Comparison of ENCODE assay signal across 8 cellular contexts in the genomic region with DNA sequence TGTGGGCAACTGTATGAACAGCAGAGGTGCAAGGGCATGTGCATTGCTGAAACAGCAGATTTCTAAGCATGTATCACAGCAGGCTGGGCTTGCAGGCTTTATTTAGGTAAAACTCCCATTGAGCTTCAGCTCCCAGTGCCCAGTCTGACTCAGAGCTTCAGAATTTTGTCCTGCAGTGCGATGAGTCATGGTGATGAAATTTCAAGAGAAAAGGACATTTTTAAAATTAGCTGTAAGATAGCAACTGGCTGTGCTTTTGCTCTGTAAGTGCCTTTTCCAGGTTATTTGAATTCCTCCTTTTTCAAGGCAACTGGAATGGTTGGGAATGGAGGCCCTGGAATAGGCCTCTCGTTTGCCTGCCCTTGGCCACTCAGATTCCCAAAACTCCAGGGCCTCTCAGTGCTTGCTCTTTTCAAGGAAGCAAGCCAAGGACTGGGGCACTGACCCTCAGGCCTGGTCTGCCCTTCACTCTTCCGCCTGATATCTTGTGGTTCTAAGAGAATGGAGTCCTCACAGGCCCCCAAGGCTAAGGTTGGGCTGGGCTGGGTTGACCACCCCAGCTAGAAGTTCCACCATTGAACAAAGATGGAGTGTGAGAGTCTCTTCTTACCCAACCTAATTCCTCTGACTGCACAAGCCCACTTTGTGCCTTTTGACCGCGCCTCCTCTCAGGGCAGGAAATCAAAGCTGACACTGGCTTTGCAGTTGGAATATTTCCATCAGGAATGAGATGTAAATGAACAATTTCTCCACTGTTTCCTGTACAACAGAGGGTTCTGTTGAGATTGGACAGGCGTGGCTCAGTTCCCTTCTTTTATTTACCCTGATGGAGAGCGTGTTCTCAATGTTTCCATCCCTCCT. TPM values are rescaled to one million over a fixed set of nuclear protein-coding genes. Genes with fewer than 3 reads are reported as not detected.
DNase-seq lines count a peak whose midpoint lies in the region; ATAC-seq and TF ChIP-seq lines count a peak whose summit lies in the region.

No MANE protein-coding gene starts in this region.

- H3K4me2 ChIP-seq in skeletal muscle satellite cell (ENCODE audit: low read length) = peak overlapping the region; percentile 72

- CTCF ChIA-PET in BJ (lab: Yijun Ruan, JAX) = interaction anchor here (0.6 to 1.7 kb wide), 3 partner anchors 46 to 60 kb away, joined by 3 read pairs; no protein-coding TSS in a partner anchor

- no CpG with 5 or more reads among the region's 7 CpGs for whole genome bisulfite sequencing in iPS DF 6.9 (ENCODE audit: insufficient coverage, insufficient read length)

- no peaks in the 10 kb centered on the region for H3K27me3 ChIP-seq in BJ (ENCODE audit: control insufficient read depth, insufficient read depth, low read length)
- no peaks in the 10 kb centered on the region for H3K27me3 ChIP-seq in iPS DF 6.9 (ENCODE audit: control insufficient read depth, insufficient read depth, low read length)
- H3K27me3 ChIP-seq in skeletal muscle satellite cell (ENCODE audit: control insufficient read depth, insufficient read depth, low read length) = no peaks in the 10 kb centered on the region

- POLR2A ChIA-PET in BJ (lab: Charles Lee) = interaction anchor here (0.9 kb wide), 1 partner anchor 21 kb away, joined by 4 read pairs; no protein-coding TSS in a partner anchor

- peak; percentile 91 for DNase-seq in BJ (ENCODE audit: low read depth)
- peak; percentile 31 for DNase-seq in HuH-7.5 (ENCODE audit: low spot score)
- DNase-seq in astrocyte of the hippocampus (ENCODE audit: low read depth, low spot score) = peak; percentile 96
- DNase-seq in iPS DF 6.9 (ENCODE audit: low read depth, low spot score) = peak; percentile 61
- DNase-seq in NCI-H187 treated with DMSO at 0.1 percent for 48 hours (lab: John Stamatoyannopoulos, UW) = no peak
- no peak for DNase-seq in DMS79 treated with DMSO at 0.1 percent for 48 hours (lab: John Stamatoyannopoulos, UW)

- H3K4me3 ChIP-seq in BJ (ENCODE audit: low read depth, low read length) (no peak overlapping the region), iPS DF 6.9 (ENCODE audit: low read length) (no peak overlapping the region), skeletal muscle satellite cell (ENCODE audit: low read length) (peak overlapping the region; percentile 50)

- no peak overlapping the region for H3K27ac ChIP-seq in iPS DF 6.9 (ENCODE audit: low read length)

- no peak for TF ChIP-seq CTCF in BJ (IDR thresholded peaks at IDR 0.05; ENCODE audit: insufficient read depth, low read depth, low read length)

- H3K36me3 ChIP-seq in BJ (ENCODE audit: control insufficient read depth, insufficient read depth, low read length) (no peaks in the 10 kb centered on the region), iPS DF 6.9 (ENCODE audit: control insufficient read depth, insufficient read depth, low read length) (no peaks in the 10 kb centered on the region), skeletal muscle satellite cell (ENCODE audit: insufficient read depth, low read length) (no peaks in the 10 kb centered on the region)

- ATAC-seq in HG02970 (IDR thresholded peaks at IDR 0.05; ENCODE audit: low FRiP score, unreplicated experiment) = no peak

- no peaks in the 10 kb centered on the region for H3K9me3 ChIP-seq in iPS DF 6.9 (ENCODE audit: control insufficient read depth, insufficient read depth, low read length)
- no peaks in the 10 kb centered on the region for H3K9me3 ChIP-seq in skeletal muscle satellite cell (replicated peaks; ENCODE audit: low read length)

- peak overlapping the region; percentile 87 for H3K9ac ChIP-seq in skeletal muscle satellite cell (ENCODE audit: low read depth, low read length)

- H3K4me1 ChIP-seq in iPS DF 6.9 (ENCODE audit: control insufficient read depth, insufficient read depth, low read length) = peaks cover 3% of the 10 kb centered on the region; the same call in 1 of the 2 replicates
- peaks cover 83% of the 10 kb centered on the region for H3K4me1 ChIP-seq in skeletal muscle satellite cell (ENCODE audit: control insufficient read depth, insufficient read depth, low read length)

RNA-seq across cellular contexts. Expression of a gene that starts 59.5 kb away (rescaled TPM):
- 258 and 343 TPM in 2 replicates for polyA plus RNA-seq in BJ (2011; rRNA removed)
- 174 and 226 TPM in 2 replicates for polyA minus RNA-seq in BJ (2011; rRNA and poly(A)+ RNA removed)
- total RNA-seq in skeletal muscle satellite cell (2012; rRNA removed) = 85.2 and 87.4 TPM in 2 replicates

Comparison
In these comparisons a context has a peak if more than half of its experiments do, and no peak if none do; other contexts are left out.
1. DNase-seq: peak in BJ (single experiment), HuH-7.5 (single experiment), astrocyte of the hippocampus (single experiment) and iPS DF 6.9 (single experiment); none in NCI-H187 treated with DMSO at 0.1 percent for 48 hours (single experiment) and DMS79 treated with DMSO at 0.1 percent for 48 hours (single experiment).